Comparison of ENCODE assay signal across 9 cellular contexts in the genomic region with DNA sequence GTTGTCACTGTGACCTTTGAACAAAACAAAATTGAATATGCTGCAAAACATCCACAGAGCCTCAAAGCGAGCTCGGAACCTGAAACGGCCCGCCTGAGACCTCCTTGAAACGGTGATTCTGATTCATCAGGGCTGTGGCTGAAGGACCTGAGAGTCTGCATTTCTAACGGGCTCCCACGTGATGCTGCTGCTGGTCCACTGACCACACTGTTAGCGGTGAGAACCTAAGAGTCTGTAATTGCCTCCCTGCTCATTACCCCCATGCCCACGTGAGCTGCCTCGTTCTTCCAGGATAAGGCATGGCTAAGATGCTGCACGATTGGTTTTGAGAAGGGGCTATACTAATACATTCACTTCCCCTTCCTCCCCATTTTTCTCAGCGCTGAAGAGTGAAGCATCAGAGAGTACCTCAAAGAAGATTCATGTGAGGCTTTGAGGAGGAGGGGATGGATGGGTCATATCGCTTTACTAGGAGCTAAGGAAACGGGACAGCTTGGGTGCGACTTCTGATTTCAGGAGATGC. TPM values are rescaled to one million over a fixed set of nuclear protein-coding genes. Genes with fewer than 3 reads are reported as not detected.
DNase-seq lines count a peak whose midpoint lies in the region; ATAC-seq, FAIRE-seq and TF ChIP-seq lines count a peak whose summit lies in the region.
"Had no signal": no experiment of that assay in that cellular context is flagged by ENCODE, and none has a peak within 500 bp of the region (broad histone marks: within the 10 kb centered on the region; RNA-seq: fewer than 3 reads in every experiment).

No MANE protein-coding gene starts in this region.

- ATAC-seq in RWPE2 (ENCODE audit: low read depth): no peak
- ATAC-seq in activated CD8-positive, alpha-beta memory T cell treated with anti-CD3 and anti-CD28 coated beads, Interleukin-2, amount 10 ng/mL, durations not matched to agents 7 days and 5 days: no peak

- H3K27ac Mint-ChIP-seq in activated T-cell treated with anti-CD3 and anti-CD28 coated beads, Interleukin-2, amount 50 U/mL, for 24 hours: no peak overlapping the region
- no peak overlapping the region for H3K27ac Mint-ChIP-seq in activated CD8-positive, alpha-beta memory T cell treated with anti-CD3 and anti-CD28 coated beads, Interleukin-2, amount 10 ng/mL, durations not matched to agents 7 days and 5 days

- H3K79me2 ChIP-seq in keratinocyte (ENCODE audit: control insufficient read depth, insufficient read depth, low read length): no peaks in the 10 kb centered on the region

- H3K27me3 ChIP-seq in RWPE2 (ENCODE audit: insufficient read depth, poor library complexity, severe bottlenecking) (no peaks in the 10 kb centered on the region), keratinocyte (ENCODE audit: control insufficient read depth, extremely low read depth, insufficient read depth, low read length) (no peaks in the 10 kb centered on the region), tibial artery (no peaks in the 10 kb centered on the region)
- H3K27me3 ChIP-seq: right lobe of liver had no signal

- H3K36me3 Mint-ChIP-seq in activated T-cell treated with anti-CD3 and anti-CD28 coated beads, Interleukin-2, amount 50 U/mL, for 24 hours (ENCODE audit: low read depth): no peaks in the 10 kb centered on the region
- H3K36me3 Mint-ChIP-seq in activated CD8-positive, alpha-beta memory T cell treated with anti-CD3 and anti-CD28 coated beads, Interleukin-2, amount 10 ng/mL, durations not matched to agents 7 days and 5 days: no peaks in the 10 kb centered on the region

- H2AFZ ChIP-seq in keratinocyte (ENCODE audit: control insufficient read depth, low read length): peak overlapping the region; percentile 4

- H3K4me3 ChIP-seq in RWPE2 (ENCODE audit: severe bottlenecking) (no peak overlapping the region), keratinocyte (ENCODE audit: control insufficient read depth in 2 of 3, extremely low read depth in 1 of 3, insufficient read depth in 2 of 3, low read depth in 1 of 3, low read length in 3 of 3) (no peak overlapping the region), tibial artery (peak overlapping the region in 1 of 2 donors; percentile 54)

- H3K4me1 ChIP-seq in RWPE2 (ENCODE audit: insufficient read depth, poor library complexity, severe bottlenecking): peaks cover 9% of the 10 kb centered on the region
- peaks cover 29% of the 10 kb centered on the region for H3K4me1 ChIP-seq in keratinocyte (ENCODE audit: control insufficient read depth, extremely low read depth, insufficient read depth, low read length)
- peaks cover 0 to 53% (median 44%) of the 10 kb centered on the region in 4 donors for H3K4me1 ChIP-seq in tibial artery

- intact Hi-C loops in tibial artery (cut with DNase I; ENCODE audit: low total_unique reads): loop anchor here (10.0 kb wide), 1 partner anchor 551 kb away; no protein-coding TSS in a partner anchor

- H3K27me3 Mint-ChIP-seq in activated T-cell treated with anti-CD3 and anti-CD28 coated beads, Interleukin-2, amount 50 U/mL, for 24 hours: peaks cover 35% of the 10 kb centered on the region
- peaks cover 60% of the 10 kb centered on the region for H3K27me3 Mint-ChIP-seq in activated CD8-positive, alpha-beta memory T cell treated with anti-CD3 and anti-CD28 coated beads, Interleukin-2, amount 10 ng/mL, durations not matched to agents 7 days and 5 days

- peaks cover 23% of the 10 kb centered on the region for H3K4me1 Mint-ChIP-seq in activated T-cell treated with anti-CD3 and anti-CD28 coated beads, Interleukin-2, amount 50 U/mL, for 24 hours (ENCODE audit: low read depth)
- H3K4me1 Mint-ChIP-seq in activated CD8-positive, alpha-beta memory T cell treated with anti-CD3 and anti-CD28 coated beads, Interleukin-2, amount 10 ng/mL, durations not matched to agents 7 days and 5 days: peaks cover 12% of the 10 kb centered on the region

- H3K9ac ChIP-seq in keratinocyte (ENCODE audit: control insufficient read depth, extremely low read depth, insufficient read depth, low read length): no peak overlapping the region

- FAIRE-seq in keratinocyte (lab: Jason Lieb, UNC): peak; percentile 90

- CTCF ChIA-PET in activated CD8-positive, alpha-beta memory T cell treated with anti-CD3 and anti-CD28 coated beads, Interleukin-2, amount 10 ng/mL, durations not matched to agents 7 days and 5 days (lab: Charles Lee): interaction anchor here (0.7 to 4.2 kb wide), 26 partner anchors 9 to 573 kb away, joined by 3 to 59 read pairs (median 4); a partner anchor contains a TSS

- no peaks in the 10 kb centered on the region for H3K9me3 ChIP-seq in RWPE2 (ENCODE audit: severe bottlenecking)
- H3K9me3 ChIP-seq in keratinocyte (ENCODE audit: control insufficient read depth, low read depth, low read length): no peaks in the 10 kb centered on the region
- no peaks in the 10 kb centered on the region for H3K9me3 ChIP-seq in tibial artery
- H3K9me3 ChIP-seq: right lobe of liver had no signal

- dilution Hi-C loops in keratinocyte (cut with MboI; ENCODE audit: extremely low pct_ligation_motif_present, low sequenced_read_pairs): no loop called here

- no peak for TF ChIP-seq CTCF in RWPE2 (IDR thresholded peaks at IDR 0.05; ENCODE audit: poor library complexity, severe bottlenecking)
- no peak for TF ChIP-seq CTCF in keratinocyte (optimal IDR thresholded peaks at IDR 0.05 in 1 of 3, IDR thresholded peaks at IDR 0.05 in 1 of 3, conservative IDR thresholded peaks at IDR 0.05 in 1 of 3; ENCODE audit: extremely low read depth in 1 of 3, insufficient read depth in 2 of 3, low read length in 3 of 3)
- no peak for TF ChIP-seq CTCF in tibial artery (IDR thresholded peaks at IDR 0.05)

- H3K4me2 ChIP-seq in keratinocyte (ENCODE audit: control insufficient read depth, extremely low read depth, insufficient read depth, low read depth, low read length): peak overlapping the region; percentile 70

- peaks cover 2% of the 10 kb centered on the region for H3K9me1 ChIP-seq in keratinocyte (ENCODE audit: control insufficient read depth, extremely low read depth, insufficient read depth, low read length)

- H4K20me1 ChIP-seq in keratinocyte (ENCODE audit: control insufficient read depth, extremely low read depth, insufficient read depth, low read length): no peaks in the 10 kb centered on the region

- H3K36me3 ChIP-seq in RWPE2 (ENCODE audit: low read depth) (no peaks in the 10 kb centered on the region), keratinocyte (ENCODE audit: control insufficient read depth in 2 of 2, extremely low read depth in 1 of 2, insufficient read depth in 2 of 2, low read length in 2 of 2) (no peaks in the 10 kb centered on the region), tibial artery (peaks cover 0 to 16% (median 0%) of the 10 kb centered on the region in 3 donors)
- H3K36me3 ChIP-seq: right lobe of liver had no signal

- peak; percentile 36 for DNase-seq in activated T-cell treated with anti-CD3 and anti-CD28 coated beads, Interleukin-2, amount 50 U/mL, for 24 hours
- DNase-seq in activated T-cell treated with anti-CD3 and anti-CD28 coated beads for 4 hours (no peak), RWPE2 (ENCODE audit: low spot score) (no peak), keratinocyte (ENCODE audit: low read depth, low spot score) (no peak), tibial artery (no peak), HUDEP-2 (lab: John Stamatoyannopoulos, UW; ENCODE audit: unreplicated experiment in 76 of 76) (no peak), middle frontal gyrus (ENCODE audit: extremely low spot score, low spot score) (no peak)
- DNase-seq in activated CD8-positive, alpha-beta memory T cell treated with anti-CD3 and anti-CD28 coated beads, Interleukin-2, amount 10 ng/mL, durations not matched to agents 7 days and 5 days: no peak

- no peaks in the 10 kb centered on the region for H3K9me3 Mint-ChIP-seq in activated T-cell treated with anti-CD3 and anti-CD28 coated beads, Interleukin-2, amount 50 U/mL, for 24 hours
- H3K9me3 Mint-ChIP-seq in activated CD8-positive, alpha-beta memory T cell treated with anti-CD3 and anti-CD28 coated beads, Interleukin-2, amount 10 ng/mL, durations not matched to agents 7 days and 5 days (ENCODE audit: low read depth): no peaks in the 10 kb centered on the region

- H3K4me3 Mint-ChIP-seq in activated T-cell treated with anti-CD3 and anti-CD28 coated beads, Interleukin-2, amount 50 U/mL, for 24 hours: peak overlapping the region; percentile 56
- H3K4me3 Mint-ChIP-seq in activated CD8-positive, alpha-beta memory T cell treated with anti-CD3 and anti-CD28 coated beads, Interleukin-2, amount 10 ng/mL, durations not matched to agents 7 days and 5 days: no peak overlapping the region

- peak overlapping the region; percentile 36 for H3K27ac ChIP-seq in RWPE2 (ENCODE audit: poor library complexity, severe bottlenecking)
- no peak overlapping the region for H3K27ac ChIP-seq in keratinocyte (ENCODE audit: control insufficient read depth, insufficient read depth, low read length)
- peak overlapping the region; percentile 71 for H3K27ac ChIP-seq in tibial artery

RNA-seq across cellular contexts. Expression of a gene that starts 9.7 kb away (rescaled TPM):
- polyA plus RNA-seq in keratinocyte: 0.69 to 3.2 TPM (median 1.3 TPM) in 3 replicates
- polyA plus RNA-seq in keratinocyte (2011; ENCODE audit: low read depth): 0.85 TPM
- polyA plus RNA-seq in keratinocyte (2011; cell fraction: cytosol; rRNA removed): 0.65 and 1.1 TPM in 2 replicates
- polyA plus RNA-seq in keratinocyte (2011; cell fraction: nucleus; rRNA removed): 2.8 and 3.9 TPM in 2 replicates
- 0.40 and 1.8 TPM in 2 replicates for polyA plus RNA-seq in keratinocyte (2012; ENCODE audit: low replicate concordance)
- polyA minus RNA-seq in keratinocyte: 0.30 to 4.1 TPM (median 3.7 TPM) in 3 replicates
- polyA minus RNA-seq in keratinocyte (2011; cell fraction: cytosol; rRNA and poly(A)+ RNA removed): 0.38 TPM
- polyA minus RNA-seq in keratinocyte (2011; cell fraction: nucleus; rRNA and poly(A)+ RNA removed): 3.0 and 3.7 TPM in 2 replicates
- total RNA-seq in activated CD8-positive, alpha-beta memory T cell treated with anti-CD3 and anti-CD28 coated beads, Interleukin-2, amount 10 ng/mL, durations not matched to agents 7 days and 5 days: under 1 TPM; 0.09 to 0.80 TPM
